ENCODE assay signal across 8 cellular contexts in the genomic region with DNA sequence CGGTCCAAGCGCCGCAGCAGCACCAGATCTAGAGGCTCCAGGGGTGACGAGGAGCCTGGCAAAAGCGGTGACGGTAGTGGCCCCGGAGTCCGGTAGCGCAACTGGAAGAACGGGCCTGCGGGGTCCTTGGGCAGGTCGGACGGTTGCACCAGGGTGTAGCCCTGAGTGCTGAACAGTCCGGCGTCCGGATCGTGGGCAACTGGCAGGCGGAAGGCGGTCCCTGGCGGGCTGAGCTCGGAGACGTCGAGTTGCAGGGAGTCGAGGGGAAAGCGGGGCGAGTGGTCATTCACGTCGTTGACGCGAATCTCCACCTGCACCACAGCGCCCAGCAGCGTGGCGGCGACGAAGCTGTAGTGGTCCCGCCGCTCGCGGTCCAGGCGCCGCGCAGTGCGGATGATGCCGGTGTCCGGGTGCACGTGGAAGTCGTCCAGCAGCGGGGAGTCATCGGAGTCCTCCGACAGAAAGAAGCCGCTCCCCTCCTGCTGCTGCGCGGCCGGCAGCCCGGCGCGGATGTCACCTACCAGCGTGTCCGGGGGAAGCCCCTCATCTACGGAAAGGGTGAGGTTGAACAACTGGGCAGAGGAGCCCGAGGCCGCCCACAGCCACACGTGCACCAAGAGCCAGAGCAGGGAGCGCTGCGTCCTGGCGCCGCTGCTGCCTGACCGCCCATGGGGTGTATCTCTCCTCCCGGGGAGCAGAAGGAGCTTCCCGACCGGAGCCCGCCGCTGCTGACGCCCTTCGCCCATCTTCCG. TPM values are rescaled to one million over a fixed set of nuclear protein-coding genes. Genes with fewer than 3 reads are reported as not detected.
A peak's percentile ranks its signal among the peaks of the same experiment; 100 is the strongest.
DNase-seq lines count a peak whose midpoint lies in the region; ATAC-seq and TF ChIP-seq lines count a peak whose summit lies in the region.

No MANE protein-coding gene starts in this region.

- POLR2A ChIA-PET in activated CD4-positive, alpha-beta T cell treated with anti-CD3 and anti-CD28 coated beads, Interleukin-2, amount 10 ng/mL, durations not matched to agents 7 days and 5 days (lab: Charles Lee) = no interaction called here
- POLR2A ChIA-PET in activated B cell treated with CpG ODN at 0.5 μM for 24 hours (lab: Charles Lee) = no interaction called here

- no peaks in the 10 kb centered on the region for H3K9me2 ChIP-seq in hepatocyte (replicated peaks; ENCODE audit: insufficient read depth)

- no peaks in the 10 kb centered on the region for H3K36me3 ChIP-seq in hepatocyte (replicated peaks; ENCODE audit: insufficient read depth, low read depth)
- H3K36me3 ChIP-seq in skeletal muscle tissue (ENCODE audit: control insufficient read depth in 3 of 3, insufficient read depth in 3 of 3, low read length in 3 of 3) = no peaks in the 10 kb centered on the region

- H3K79me2 ChIP-seq in hepatocyte = no peaks in the 10 kb centered on the region

- peaks cover 76% of the 10 kb centered on the region for H3K27me3 Mint-ChIP-seq in activated CD4-positive, alpha-beta T cell treated with anti-CD3 and anti-CD28 coated beads, Interleukin-2, amount 10 ng/mL, durations not matched to agents 7 days and 5 days
- H3K27me3 Mint-ChIP-seq in activated B cell treated with CpG ODN at 0.5 μM for 24 hours = peaks cover 50% of the 10 kb centered on the region

- H3K4me3 ChIP-seq in hepatocyte (peak overlapping the region; percentile 35), skeletal muscle tissue (ENCODE audit: low read length in 3 of 3) (peak overlapping the region; percentile 43 to 54 (median 52))

- peaks cover 16% of the 10 kb centered on the region for H3K4me1 ChIP-seq in hepatocyte (ENCODE audit: insufficient read depth)
- peaks cover 7 to 11% (median 10%) of the 10 kb centered on the region in 3 donors for H3K4me1 ChIP-seq in skeletal muscle tissue (ENCODE audit: control insufficient read depth in 3 of 3, insufficient read depth in 3 of 3, low read length in 3 of 3)

- peak overlapping the region; percentile 49 for H2AFZ ChIP-seq in hepatocyte

- peak overlapping the region; percentile 61 for H3K4me3 Mint-ChIP-seq in activated CD4-positive, alpha-beta T cell treated with anti-CD3 and anti-CD28 coated beads, Interleukin-2, amount 10 ng/mL, durations not matched to agents 7 days and 5 days
- H3K4me3 Mint-ChIP-seq in activated B cell treated with CpG ODN at 0.5 μM for 24 hours = peak overlapping the region; percentile 84

- no peaks in the 10 kb centered on the region for H3K36me3 Mint-ChIP-seq in activated CD4-positive, alpha-beta T cell treated with anti-CD3 and anti-CD28 coated beads, Interleukin-2, amount 10 ng/mL, durations not matched to agents 7 days and 5 days (ENCODE audit: low read depth)
- peaks cover 4% of the 10 kb centered on the region for H3K36me3 Mint-ChIP-seq in activated B cell treated with CpG ODN at 0.5 μM for 24 hours (ENCODE audit: low read depth)

- H3K4me1 Mint-ChIP-seq in activated CD4-positive, alpha-beta T cell treated with anti-CD3 and anti-CD28 coated beads, Interleukin-2, amount 10 ng/mL, durations not matched to agents 7 days and 5 days = peaks cover 12% of the 10 kb centered on the region
- H3K4me1 Mint-ChIP-seq in activated B cell treated with CpG ODN at 0.5 μM for 24 hours = peaks cover 18% of the 10 kb centered on the region

- no peaks in the 10 kb centered on the region for H4K20me1 ChIP-seq in hepatocyte (ENCODE audit: insufficient read depth, poor library complexity, severe bottlenecking)

- CTCF ChIA-PET in activated CD4-positive, alpha-beta T cell treated with anti-CD3 and anti-CD28 coated beads, Interleukin-2, amount 10 ng/mL, durations not matched to agents 7 days and 5 days (lab: Charles Lee) = no interaction called here
- CTCF ChIA-PET in activated B cell treated with CpG ODN at 0.5 μM for 24 hours (lab: Charles Lee) = interaction anchor here (1.0 kb wide), 2 partner anchors 12 to 16 kb away, joined by 3 to 6 read pairs; no protein-coding TSS in a partner anchor

- TF ChIP-seq CTCF in activated B cell treated with CpG ODN at 0.5 μM for 24 hours (IDR thresholded peaks at IDR 0.05) (no peak), hepatocyte (IDR thresholded peaks at IDR 0.05; ENCODE audit: poor library complexity) (no peak)

- H3K9ac ChIP-seq in skeletal muscle tissue (ENCODE audit: low read depth in 1 of 3, low read length in 3 of 3) = no peak overlapping the region

- peak; percentile 71 for ATAC-seq in HG02763 (IDR thresholded peaks at IDR 0.05; ENCODE audit: unreplicated experiment)
- ATAC-seq in activated B cell treated with CpG ODN at 0.5 μM for 24 hours (ENCODE audit: low read depth) = peak; percentile 77

- peaks cover 92% of the 10 kb centered on the region for H3K27me3 ChIP-seq in hepatocyte
- H3K27me3 ChIP-seq in skeletal muscle tissue (ENCODE audit: control insufficient read depth in 3 of 3, insufficient read depth in 3 of 3, low read length in 3 of 3) = peaks cover 33 to 41% (median 35%) of the 10 kb centered on the region in 3 donors

- H3K9me3 Mint-ChIP-seq in activated CD4-positive, alpha-beta T cell treated with anti-CD3 and anti-CD28 coated beads, Interleukin-2, amount 10 ng/mL, durations not matched to agents 7 days and 5 days = no peaks in the 10 kb centered on the region
- no peaks in the 10 kb centered on the region for H3K9me3 Mint-ChIP-seq in activated B cell treated with CpG ODN at 0.5 μM for 24 hours

- peak overlapping the region; percentile 77 for H3K4me2 ChIP-seq in hepatocyte

- DNase-seq in activated CD4-positive, alpha-beta T cell treated with anti-CD3 and anti-CD28 coated beads, Interleukin-2, amount 10 ng/mL, durations not matched to agents 7 days and 5 days = no peak
- DNase-seq in activated CD4-positive, alpha-beta T cell treated with anti-CD3 and anti-CD28 coated beads, Interleukin-2, amount 50 U/mL, for 4 hours = no peak
- DNase-seq in activated B cell treated with CpG ODN at 0.5 μM for 24 hours (peak; percentile 27), hepatocyte (ENCODE audit: low spot score) (peak; percentile 49), cerebellar nuclear complex (lab: John Stamatoyannopoulos, UW) (no peak), OCI-M1 (lab: John Stamatoyannopoulos, UW) (no peak)

- H3K27ac Mint-ChIP-seq in activated CD4-positive, alpha-beta T cell treated with anti-CD3 and anti-CD28 coated beads, Interleukin-2, amount 10 ng/mL, durations not matched to agents 7 days and 5 days = no peak overlapping the region
- no peak overlapping the region for H3K27ac Mint-ChIP-seq in activated B cell treated with CpG ODN at 0.5 μM for 24 hours

- H3K9me3 ChIP-seq in hepatocyte (ENCODE audit: low read depth) = no peaks in the 10 kb centered on the region
- H3K9me3 ChIP-seq in skeletal muscle tissue (ENCODE audit: control insufficient read depth in 3 of 3, low read length in 3 of 3) = no peaks in the 10 kb centered on the region

- no peak overlapping the region for H3K27ac ChIP-seq in hepatocyte
- no peak overlapping the region for H3K27ac ChIP-seq in skeletal muscle tissue (ENCODE audit: low read depth, low read length)

- intact Hi-C loops in activated B cell treated with CpG ODN at 0.5 μM for 24 hours (cut with micrococcal nuclease) = loop anchor here (2.0 to 5.0 kb wide), 2 partner anchors 74 to 698 kb away; no protein-coding TSS in a partner anchor

- 6% methylated on average over 75 of the region's 76 CpGs for WGBS in hepatocyte (ENCODE audit: low lambda C conversion rate, missing lambda C conversion rate)

RNA-seq across cellular contexts. Expression of a gene that starts 0.8 kb away (rescaled TPM):
- total RNA-seq in activated CD4-positive, alpha-beta T cell treated with anti-CD3 and anti-CD28 coated beads, Interleukin-2, amount 10 ng/mL, durations not matched to agents 7 days and 5 days = not detected
- total RNA-seq in activated B cell treated with CpG ODN at 0.5 μM for 24 hours = 0.02 and 0.13 TPM in 2 replicates
- total RNA-seq in hepatocyte = 0.32 and 1.7 TPM in 2 replicates
- 0.01 and 0.12 TPM in 2 replicates for polyA plus RNA-seq in hepatocyte
- total RNA-seq in skeletal muscle tissue = 18.3 TPM

RNA-seq across cellular contexts. Expression of a gene that starts 59.4 kb away (rescaled TPM):
- total RNA-seq in activated CD4-positive, alpha-beta T cell treated with anti-CD3 and anti-CD28 coated beads, Interleukin-2, amount 10 ng/mL, durations not matched to agents 7 days and 5 days = 10 to 100 TPM; 82.3 to 94.6 TPM
- total RNA-seq in activated B cell treated with CpG ODN at 0.5 μM for 24 hours = 99.3 and 110 TPM in 2 replicates
- 63.9 and 67.3 TPM in 2 replicates for total RNA-seq in hepatocyte
- polyA plus RNA-seq in hepatocyte = 54.4 and 60.0 TPM in 2 replicates
- total RNA-seq in skeletal muscle tissue = 39.7 TPM

Comparison
In these comparisons a context has a peak if more than half of its experiments do, and no peak if none do; other contexts are left out.
1. DNase-seq: peak in activated B cell treated with CpG ODN at 0.5 μM for 24 hours (single experiment) and hepatocyte (single experiment); none in activated CD4-positive, alpha-beta T cell treated with anti-CD3 and anti-CD28 coated beads, Interleukin-2, amount 10 ng/mL, durations not matched to agents 7 days and 5 days (single experiment), activated CD4-positive, alpha-beta T cell treated with anti-CD3 and anti-CD28 coated beads, Interleukin-2, amount 50 U/mL, for 4 hours (0 of 2), cerebellar nuclear complex (0 of 2) and OCI-M1 (single experiment).